1 cellular context compared by ENCODE assay signal in the genomic region with DNA sequence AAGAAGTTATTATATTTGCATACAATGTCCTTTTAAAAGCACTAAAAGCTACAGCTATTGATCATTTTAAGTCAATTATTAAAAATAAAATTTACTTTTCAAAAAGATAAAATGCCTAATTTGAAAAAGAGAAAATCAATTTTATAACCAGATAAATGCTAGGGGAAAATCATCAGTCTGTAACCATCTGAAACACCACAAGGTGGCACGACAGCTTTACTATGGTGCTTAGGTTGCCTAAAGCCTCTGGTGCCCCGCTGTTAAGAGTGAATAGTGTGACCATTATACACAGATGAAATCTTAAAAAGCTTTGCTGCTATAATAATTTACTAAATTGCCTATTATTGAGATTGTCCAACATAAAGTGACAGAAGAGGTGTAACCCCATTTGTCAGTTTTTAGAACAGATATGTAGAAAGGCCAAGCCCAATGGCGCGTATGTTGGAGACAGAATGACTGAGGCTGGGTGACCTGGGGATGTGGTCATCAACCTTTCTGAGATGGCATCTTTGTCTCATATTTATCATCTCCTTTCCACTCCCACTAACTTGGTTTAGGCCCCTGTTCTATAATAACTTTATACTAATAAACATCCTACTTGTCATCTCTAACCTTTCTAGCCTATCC.
TF ChIP-seq lines count a peak whose summit lies in the region.

No MANE protein-coding gene starts in this region.

TF ChIP-seq in GM12878, 131 proteins besides CTCF, POLR2A, EP300 and RAD21 (continued from another document):
- TF ChIP-seq SMC3 (IDR thresholded peaks at IDR 0.05; ENCODE audit: borderline replicate concordance, low read length) (peak; percentile 96), SPI1 (IDR thresholded peaks at IDR 0.05; ENCODE audit: borderline replicate concordance, insufficient read depth, low read depth, low read length) (no peak), RUNX3 (IDR thresholded peaks at IDR 0.05; ENCODE audit: low read length) (no peak)
TF ChIP-seq in GM12878: peak in this region for 2.
